ENCODE assay signal across 10 cellular contexts in the genomic region with DNA sequence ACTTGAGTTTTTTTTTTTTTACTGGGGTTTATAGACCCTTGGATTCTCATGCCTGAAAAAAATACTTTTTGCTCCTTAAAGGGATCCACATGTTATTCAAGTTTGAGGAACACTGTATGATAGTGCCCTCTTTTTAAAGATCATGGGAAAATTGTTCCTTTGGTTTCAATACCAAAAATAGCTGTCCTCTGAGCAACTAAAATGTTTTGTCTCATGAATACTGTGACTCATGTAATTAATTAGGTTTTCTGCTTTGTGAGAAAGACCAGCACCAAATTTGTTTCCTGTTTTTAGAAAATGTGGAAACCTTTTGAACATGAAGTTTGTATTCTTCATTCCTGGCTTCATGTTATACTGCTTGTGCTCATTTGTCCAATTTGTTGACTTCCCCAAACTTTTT.
DNase-seq lines count a peak whose midpoint lies in the region; ATAC-seq and TF ChIP-seq lines count a peak whose summit lies in the region.
"Had no signal": no experiment of that assay in that cellular context is flagged by ENCODE, and none has a peak within 500 bp of the region (broad histone marks: within the 10 kb centered on the region; RNA-seq: fewer than 3 reads in every experiment).

No MANE protein-coding gene starts in this region.

- ATAC-seq in omental fat pad (ENCODE audit: low FRiP score) (peak; percentile 37), GM19324 (IDR thresholded peaks at IDR 0.05; ENCODE audit: low FRiP score, unreplicated experiment) (no peak)

- no peak for TF ChIP-seq CTCF in omental fat pad (IDR thresholded peaks at IDR 0.05)

- DNase-seq in EL (peak; percentile 74), RKO (ENCODE audit: low spot score) (peak; percentile 21), epidermal melanocyte (ENCODE audit: insufficient read length, low spot score) (peak; percentile 31), omental fat pad (ENCODE audit: low spot score) (no peak), DMS153 treated with DMSO at 0.1 percent for 48 hours (lab: John Stamatoyannopoulos, UW; ENCODE audit: unreplicated experiment) (no peak), SHP77 treated with DMSO at 0.1 percent for 48 hours (lab: John Stamatoyannopoulos, UW) (no peak)
- no peak for DNase-seq in activated CD4-positive, alpha-beta T cell treated with anti-CD3 and anti-CD28 coated beads for 1 hour
- DNase-seq: Caco-2, right lobe of liver had no signal

Comparison
In these comparisons a context has a peak if more than half of its experiments do, and no peak if none do; other contexts are left out.
1. DNase-seq: peak in EL (single experiment), RKO (single experiment) and epidermal melanocyte (single experiment); none in omental fat pad (single experiment), activated CD4-positive, alpha-beta T cell treated with anti-CD3 and anti-CD28 coated beads for 1 hour (single experiment), DMS153 treated with DMSO at 0.1 percent for 48 hours (single experiment) and SHP77 treated with DMSO at 0.1 percent for 48 hours (single experiment).